ENCODE assay signal across 8 cellular contexts in genomic region chr1:169891539-169891885, GRCh38. TPM values are rescaled to one million over a fixed set of nuclear protein-coding genes. Genes with fewer than 3 reads are reported as not detected.
A peak's percentile ranks its signal among the peaks of the same experiment; 100 is the strongest.
DNase-seq lines count a peak whose midpoint lies in the region; ATAC-seq, FAIRE-seq and TF ChIP-seq lines count a peak whose summit lies in the region.

No MANE protein-coding gene starts in this region.

- H3K4me1 ChIP-seq in A673 (ENCODE audit: insufficient read depth, low read length, poor library complexity, severe bottlenecking) (peaks cover 23% of the 10 kb centered on the region), HUES48 (ENCODE audit: control insufficient read depth, insufficient read depth, low read length) (peaks cover 41% of the 10 kb centered on the region), GM12878 (ENCODE audit: control insufficient read depth, insufficient read depth, low read length) (peaks cover 23% of the 10 kb centered on the region), mucosa of stomach (ENCODE audit: control insufficient read depth, insufficient read depth, low read length) (peaks cover 18% of the 10 kb centered on the region)

- H3K27me3 ChIP-seq in A673 (replicated peaks; ENCODE audit: insufficient read depth, low read depth, low read length, poor library complexity) (no peaks in the 10 kb centered on the region), HUES48 (ENCODE audit: control insufficient read depth, insufficient read depth, low read length) (no peaks in the 10 kb centered on the region), GM12878 (replicated peaks in 1 of 2; ENCODE audit: control insufficient read depth in 2 of 2, insufficient read depth in 2 of 2, low read length in 1 of 2) (no peaks in the 10 kb centered on the region), mucosa of stomach (ENCODE audit: control insufficient read depth, insufficient read depth, low read length) (no peaks in the 10 kb centered on the region)

- peaks cover 54% of the 10 kb centered on the region for H3K79me2 ChIP-seq in GM12878 (ENCODE audit: control insufficient read depth, insufficient read depth, low read length)

- in situ Hi-C loops in GM12878 (cut with MboI) = no loop called here

- 0% methylated on average over 2 of the region's 2 CpGs for WGBS in GM12878 (ENCODE audit: insufficient coverage, insufficient replicate concordance, low lambda C conversion rate, missing lambda C conversion rate)

- no peak for TF ChIP-seq POLR2A in GM12878 (IDR thresholded peaks at IDR 0.05; ENCODE audit: low read depth, low read length)

- H3K27ac ChIP-seq in A673 (ENCODE audit: low read depth, low read length, poor library complexity, severe bottlenecking) (no peak overlapping the region), HUES48 (ENCODE audit: low read depth, low read length) (no peak overlapping the region), GM12878 (ENCODE audit: control insufficient read depth, insufficient read depth) (peak overlapping the region; percentile 99)

- no peak for TF ChIP-seq RAD21 in GM12878 (IDR thresholded peaks at IDR 0.05; ENCODE audit: insufficient read depth, low read depth, low read length)

- TF ChIP-seq EP300 in GM12878 (IDR thresholded peaks at IDR 0.05; ENCODE audit: borderline replicate concordance in 1 of 2, control insufficient read depth in 1 of 2, low read depth in 2 of 2, low read length in 2 of 2) = no peak

- DNase-seq in A673 (ENCODE audit: low spot score) (peak; percentile 28), GM12878 (ENCODE audit: low read depth, low spot score) (no peak), AG08395 (ENCODE audit: low spot score) (no peak), RPMI8226 (no peak)
- DNase-seq in activated CD8-positive, alpha-beta memory T cell treated with anti-CD3 and anti-CD28 coated beads, Interleukin-2, amount 50 U/mL, for 48 hours = no peak

- intact Hi-C loops in A673 (cut with micrococcal nuclease; ENCODE audit: unreplicated experiment) = no loop called here
- intact Hi-C loops in GM12878 (cut with micrococcal nuclease; ENCODE audit: unreplicated experiment) = loop anchor here (5.0 to 10.0 kb wide), 4 partner anchors 36 to 641 kb away; partner anchors contain the start of genes GORAB and KIFAP3

- no peak for FAIRE-seq in GM12878 (lab: Jason Lieb, UNC)

- RAD21 ChIA-PET in GM12878 (lab: Charles Lee; ENCODE audit: unreplicated experiment) = interaction anchor here (0.6 to 5.9 kb wide), 11 partner anchors 12 to 960 kb away, joined by 3 to 104 read pairs (median 4); partner anchors contain the start of gene METTL18

- H3K4me3 ChIP-seq in A673 (ENCODE audit: low read depth, low read length, poor library complexity, severe bottlenecking) = no peak overlapping the region
- 0 out of 2 replicates have a peak overlapping the region, but pooled peaks have one; percentile 23 for H3K4me3 ChIP-seq in HUES48 (ENCODE audit: low read depth, low read length)
- H3K4me3 ChIP-seq in GM12878 = peak overlapping the region; percentile 93
- H3K4me3 ChIP-seq in mucosa of stomach (ENCODE audit: low read length) = no peak overlapping the region

- H3K4me2 ChIP-seq in GM12878 (ENCODE audit: control insufficient read depth, insufficient read depth) = peak overlapping the region; percentile 75

- CTCF ChIA-PET in A673 (lab: Charles Lee) (no interaction called here), GM12878 (lab: Yijun Ruan, JAX) (interaction anchor here (0.7 to 3.4 kb wide), 12 partner anchors 12 to 988 kb away, joined by 3 to 19 read pairs (median 4); no protein-coding TSS in a partner anchor)

- BruUV-seq in A673 (replicated peaks; lab: Mats Ljungman, UMichigan) (no TSS peak), GM12878 (replicated peaks; lab: Mats Ljungman, UMichigan) (no TSS peak)

- no peaks in the 10 kb centered on the region for H4K20me1 ChIP-seq in GM12878 (ENCODE audit: control insufficient read depth, insufficient read depth)

- no peak for ATAC-seq in GM12878
- ATAC-seq in GM21737 (IDR thresholded peaks at IDR 0.05; ENCODE audit: unreplicated experiment) = no peak

- H3K36me3 ChIP-seq in A673 (ENCODE audit: insufficient read depth, low read length, poor library complexity, severe bottlenecking) (no peaks in the 10 kb centered on the region), HUES48 (ENCODE audit: control insufficient read depth, insufficient read depth, low read length) (peaks cover 17% of the 10 kb centered on the region), GM12878 (ENCODE audit: control insufficient read depth in 2 of 2, insufficient read depth in 2 of 2, low read length in 1 of 2) (peaks cover 0 to 3% of the 10 kb centered on the region in 2 experiments; a peak in 1 of 4 replicates), mucosa of stomach (ENCODE audit: control insufficient read depth, insufficient read depth, low read length) (no peaks in the 10 kb centered on the region)

- SMC1A ChIA-PET in GM12878 (lab: Charles Lee; ENCODE audit: uncharacterized antibody, unreplicated experiment) = interaction anchor here (0.6 to 9.8 kb wide), 17 partner anchors 8 to 179 kb away, joined by 3 to 165 read pairs (median 5); no protein-coding TSS in a partner anchor

- POLR2A ChIA-PET in A673 (lab: Charles Lee; ENCODE audit: low non-redundant PET) = no interaction called here
- POLR2A ChIA-PET in GM12878 (lab: Charles Lee) = interaction anchor here (1.2 to 8.1 kb wide), 4 partner anchors 12 to 96 kb away, joined by 4 to 131 read pairs (median 56); partner anchors contain the start of gene METTL18

- H2AFZ ChIP-seq in GM12878 (ENCODE audit: control insufficient read depth, low read depth, low read length) = peak overlapping the region; percentile 6; the same call in 1 of the 2 replicates

- TF ChIP-seq CTCF in A673 (conservative IDR thresholded peaks at IDR 0.05; ENCODE audit: low read depth, low read length) (no peak), GM12878 (IDR thresholded peaks at IDR 0.05 in 2 of 3, conservative IDR thresholded peaks at IDR 0.05 in 1 of 3; ENCODE audit: control insufficient read depth in 2 of 3, extremely low read depth in 1 of 3, insufficient read depth in 1 of 3, low read depth in 3 of 3, low read length in 3 of 3) (no peak)

- H3K9ac ChIP-seq in HUES48 (ENCODE audit: low read depth, low read length) (no peak overlapping the region), GM12878 (ENCODE audit: control insufficient read depth, insufficient read depth, low read length) (peak overlapping the region; percentile 91), mucosa of stomach (ENCODE audit: low read length) (peak overlapping the region; percentile 8)

- H3K9me3 ChIP-seq in A673 (ENCODE audit: low read depth, low read length, poor library complexity, severe bottlenecking) = no peaks in the 10 kb centered on the region
- H3K9me3 ChIP-seq in HUES48 (ENCODE audit: control insufficient read depth, insufficient read depth, low read length) = no peaks in the 10 kb centered on the region
- H3K9me3 ChIP-seq in GM12878 (replicated peaks; ENCODE audit: control insufficient read depth, insufficient read depth, low read length) = no peaks in the 10 kb centered on the region
- no peaks in the 10 kb centered on the region for H3K9me3 ChIP-seq in mucosa of stomach (ENCODE audit: control insufficient read depth, low read length)

TF ChIP-seq in GM12878, 131 proteins besides CTCF, POLR2A, EP300 and RAD21:
- TF ChIP-seq E4F1 (IDR thresholded peaks at IDR 0.05; ENCODE audit: borderline replicate concordance, partially characterized antibody) (no peak), NBN (IDR thresholded peaks at IDR 0.05) (0 out of 2 replicates have a peak, but pooled peaks have one; percentile 11)

RNA-seq across cellular contexts. Expression of gene SCYL3, which starts 2.2 kb away (rescaled TPM):
- total RNA-seq in A673 (2021) = 5.0 and 5.3 TPM in 2 replicates
- 34.4 and 36.2 TPM in 2 replicates for total RNA-seq in GM12878 (2013; cell fraction: nucleolus; rRNA removed)
- 9.3 and 11.4 TPM in 2 replicates for total RNA-seq in GM12878 (2014; rRNA removed)
- total RNA-seq in GM12878 (2014; rRNA removed; fragmentation: Illumina TruSeq; extraction: Trizol) = 10.1 and 10.7 TPM in 2 replicates
- 10.4 and 10.7 TPM in 2 replicates for total RNA-seq in GM12878 (2021)
- 3.5 TPM for polyA plus RNA-seq in GM12878 (2011; ENCODE audit: low read depth)
- polyA plus RNA-seq in GM12878 (2011; rRNA removed) = 14.3 and 18.4 TPM in 2 replicates
- polyA plus RNA-seq in GM12878 (2011; cell fraction: cytosol; rRNA removed) = 7.5 and 8.5 TPM in 2 replicates
- polyA plus RNA-seq in GM12878 (2011; cell fraction: nucleus; rRNA removed) = 15.2 and 18.9 TPM in 2 replicates
- 5.0 and 9.4 TPM in 2 replicates for polyA plus RNA-seq in GM12878 (2012)
- polyA plus RNA-seq in GM12878 (2014; fragmentation: Illumina TruSeq; extraction: Trizol) = 10.6 and 13.8 TPM in 2 replicates
- 1 to 10 TPM; 4.3 to 5.6 TPM for polyA plus RNA-seq in GM12878 (2014; fragmentation: Nextera tagmentation; extraction: Ambion mirVana)
- 8.6 and 11.0 TPM in 2 replicates for polyA plus RNA-seq in GM12878 (2014; rRNA removed)
- polyA plus RNA-seq in GM12878 (2016; fragmentation: Nextera tagmentation; extraction: Ambion mirVana) = 10 to 100 TPM in 1 of 2 experiments, 1 to 10 TPM in 1; 9.0 to 11.7 TPM
- polyA minus RNA-seq in GM12878 (2011; rRNA and poly(A)+ RNA removed) = 17.0 and 18.2 TPM in 2 replicates
- polyA minus RNA-seq in GM12878 (2011; cell fraction: cytosol; rRNA and poly(A)+ RNA removed) = 2.4 TPM in 2 replicates
- polyA minus RNA-seq in GM12878 (2011; cell fraction: nucleus; rRNA and poly(A)+ RNA removed) = 16.9 and 19.0 TPM in 2 replicates

Comparison
In these comparisons a context has a peak if more than half of its experiments do, and no peak if none do; other contexts are left out.
1. H3K4me3 ChIP-seq: peak in HUES48 (single experiment) and GM12878 (single experiment); none in A673 (single experiment) and mucosa of stomach (single experiment).